ENCODE assay signal across 13 cellular contexts in genomic region chr10:60717852-60718251, GRCh38.
DNase-seq lines count a peak whose midpoint lies in the region; ATAC-seq, FAIRE-seq and TF ChIP-seq lines count a peak whose summit lies in the region.
"Had no signal": no experiment of that assay in that cellular context is flagged by ENCODE, and none has a peak within 500 bp of the region (broad histone marks: within the 10 kb centered on the region; RNA-seq: fewer than 3 reads in every experiment).

No MANE protein-coding gene starts in this region.

- TF ChIP-seq CTCF in K562 (IDR thresholded peaks at IDR 0.05 in 2 of 3, conservative IDR thresholded peaks at IDR 0.05 in 1 of 3; ENCODE audit: insufficient read depth in 2 of 3, low read depth in 1 of 3, low read length in 3 of 3) (no peak), natural killer cell (IDR thresholded peaks at IDR 0.05) (no peak)

- no peaks in the 10 kb centered on the region for H3K27me3 ChIP-seq in K562 (ENCODE audit: control insufficient read depth in 2 of 2, insufficient read depth in 2 of 2, low read length in 2 of 2)
- H3K27me3 ChIP-seq in HAP-1 (ENCODE audit: low read depth): no peaks in the 10 kb centered on the region

- no peaks in the 10 kb centered on the region for H3K9me3 ChIP-seq in K562 (replicated peaks; ENCODE audit: control insufficient read depth, insufficient read depth, low read depth, low read length)
- H3K9me3 ChIP-seq in HAP-1: no peaks in the 10 kb centered on the region

- H3K4me3 ChIP-seq in K562 (no peak overlapping the region), HAP-1 (no peak overlapping the region)
- H3K4me3 ChIP-seq: skin epidermis had no signal

- no peaks in the 10 kb centered on the region for H3K36me3 Mint-ChIP-seq in natural killer cell

- CTCF ChIA-PET in K562 (lab: Yijun Ruan, JAX; ENCODE audit: low intra/inter-chr PET ratio): interaction anchor here (0.6 kb wide), 1 partner anchor 950 kb away, joined by 3 read pairs; no protein-coding TSS in a partner anchor

- no peaks in the 10 kb centered on the region for H4K20me1 ChIP-seq in K562 (replicated peaks; ENCODE audit: control insufficient read depth, insufficient read depth, low read length)

- no peaks in the 10 kb centered on the region for H3K79me2 ChIP-seq in K562 (ENCODE audit: control insufficient read depth, insufficient read depth, low read length)

- intact Hi-C loops in K562 (cut with micrococcal nuclease) (no loop called here), natural killer cell (cut with micrococcal nuclease) (no loop called here)

- peak; percentile 76 for ATAC-seq in GM18870 (IDR thresholded peaks at IDR 0.05; ENCODE audit: unreplicated experiment)
- ATAC-seq in GM21529 (IDR thresholded peaks at IDR 0.05; ENCODE audit: unreplicated experiment): peak; percentile 83
- peak; percentile 59 for ATAC-seq in HG03097 (IDR thresholded peaks at IDR 0.05; ENCODE audit: low FRiP score, unreplicated experiment)
- peak; percentile 54; the same call in 1 of the 3 replicates for ATAC-seq in K562
- no peak for ATAC-seq in natural killer cell
- ATAC-seq: naive thymus-derived CD4-positive, alpha-beta T cell had no signal

- peaks cover 6 to 7% of the 10 kb centered on the region in 2 donors for H3K4me1 Mint-ChIP-seq in natural killer cell

- no peaks in the 10 kb centered on the region for H3K4me1 ChIP-seq in K562 (replicated peaks in 1 of 2; ENCODE audit: control insufficient read depth in 2 of 2, insufficient read depth in 2 of 2, low read length in 2 of 2)
- H3K4me1 ChIP-seq in HAP-1: no peaks in the 10 kb centered on the region

- TF ChIP-seq RAD21 in K562 (CRISPR knock-in tag; conservative IDR thresholded peaks at IDR 0.05 in 1 of 2, IDR thresholded peaks at IDR 0.05 in 1 of 2): no peak

- peak in 1 of 4 experiments; percentile 3 for DNase-seq in K562 (ENCODE audit: extremely low read depth in 1 of 4, low spot score in 3 of 4)
- no peak for DNase-seq in superior temporal gyrus (ENCODE audit: extremely low spot score)
- DNase-seq in DMS79 treated with DMSO at 0.1 percent for 48 hours (lab: John Stamatoyannopoulos, UW): no peak
- no peak for DNase-seq in natural killer cell
- no peak for DNase-seq in HAP-1 (ENCODE audit: low spot score in 2 of 2)
- DNase-seq: amygdala; DMS79; naive thymus-derived CD4-positive, alpha-beta T cell; NCI-H526 treated with DMSO at 0.1 percent for 48 hours had no signal

- H3K9me1 ChIP-seq in K562 (ENCODE audit: control insufficient read depth, insufficient read depth, low read length): no peaks in the 10 kb centered on the region

- H3K36me3 ChIP-seq in K562 (ENCODE audit: control insufficient read depth, insufficient read depth, low read length): no peaks in the 10 kb centered on the region
- no peaks in the 10 kb centered on the region for H3K36me3 ChIP-seq in HAP-1 (replicated peaks)

- in situ Hi-C loops in K562 (cut with MboI) (no loop called here), HAP-1 (cut with MboI; ENCODE audit: low sequenced_read_pairs) (no loop called here)

- BruUV-seq in K562 (replicated peaks; lab: Mats Ljungman, UMichigan): no TSS peak

- H3K4me2 ChIP-seq in K562 (ENCODE audit: insufficient read depth, low read length): no peak overlapping the region

- no peak overlapping the region for H3K27ac Mint-ChIP-seq in natural killer cell

- no peaks in the 10 kb centered on the region for H3K9me3 Mint-ChIP-seq in natural killer cell

- no peak for TF ChIP-seq POLR2A in K562 (conservative IDR thresholded peaks at IDR 0.05)

- H3K27me3 Mint-ChIP-seq in natural killer cell (ENCODE audit: low read depth in 2 of 2): no peaks in the 10 kb centered on the region
- H3K27me3 Mint-ChIP-seq: naive thymus-derived CD4-positive, alpha-beta T cell had no signal

- no peak overlapping the region for H3K4me3 Mint-ChIP-seq in natural killer cell

- no peak overlapping the region for H3K9ac ChIP-seq in K562 (ENCODE audit: insufficient read depth in 1 of 2, low read depth in 2 of 2, low read length in 2 of 2)

- no peak for FAIRE-seq in K562 (lab: Jason Lieb, UNC)

- H3K27ac ChIP-seq in K562 (ENCODE audit: extremely low read depth, low read depth, low read length): no peak overlapping the region

- no peak overlapping the region for H2AFZ ChIP-seq in K562 (ENCODE audit: low read depth, low read length)

- POLR2A ChIA-PET in K562 (lab: Yijun Ruan, JAX): no interaction called here

- TF ChIP-seq EP300 in K562 (IDR thresholded peaks at IDR 0.05; ENCODE audit: low read length): no peak

TF ChIP-seq in K562, 482 proteins besides CTCF, POLR2A, EP300 and RAD21:
- peak in 1 of 2 experiments; percentile 95; a peak in 2 of 4 replicates for TF ChIP-seq SRF (CRISPR knock-in tag; IDR thresholded peaks at IDR 0.05)
- no peak for TF ChIP-seq SREBF1 (IDR thresholded peaks at IDR 0.05; ENCODE audit: borderline replicate concordance, low read depth, low read length)
- no peak for TF ChIP-seq ILK (tag; IDR thresholded peaks at IDR 0.05; ENCODE audit: borderline replicate concordance, low read depth)
- TF ChIP-seq PHF21A (IDR thresholded peaks at IDR 0.05; ENCODE audit: borderline replicate concordance, low read depth): peak; percentile 77; the same call in 1 of the 2 replicates
- TF ChIP-seq RCOR1 (IDR thresholded peaks at IDR 0.05; ENCODE audit: borderline replicate concordance in 1 of 2, low read depth in 2 of 2, low read length in 2 of 2): peak in 1 of 2 experiments; percentile 65; a peak in 1 of 4 replicates

Comparison
In these comparisons a context has a peak if more than half of its experiments do, and no peak if none do; other contexts are left out.
1. ATAC-seq: peak in GM18870 (single experiment), GM21529 (single experiment), HG03097 (single experiment) and K562 (single experiment); none in natural killer cell (0 of 3).